1 cellular context compared by ENCODE assay signal in genomic region chr13:110330491-110331001, GRCh38.
A peak's percentile ranks its signal among the peaks of the same experiment; 100 is the strongest.
TF ChIP-seq lines count a peak whose summit lies in the region.

No MANE protein-coding gene starts in this region.

TF ChIP-seq in liver, 16 proteins besides CTCF, POLR2A, EP300 and RAD21:
- TF ChIP-seq ZBTB33 (IDR thresholded peaks at IDR 0.05) (no peak), NR2F2 (IDR thresholded peaks at IDR 0.05) (peak; percentile 23)
TF ChIP-seq in liver: peak in this region for 1.
